In the genomic region with DNA sequence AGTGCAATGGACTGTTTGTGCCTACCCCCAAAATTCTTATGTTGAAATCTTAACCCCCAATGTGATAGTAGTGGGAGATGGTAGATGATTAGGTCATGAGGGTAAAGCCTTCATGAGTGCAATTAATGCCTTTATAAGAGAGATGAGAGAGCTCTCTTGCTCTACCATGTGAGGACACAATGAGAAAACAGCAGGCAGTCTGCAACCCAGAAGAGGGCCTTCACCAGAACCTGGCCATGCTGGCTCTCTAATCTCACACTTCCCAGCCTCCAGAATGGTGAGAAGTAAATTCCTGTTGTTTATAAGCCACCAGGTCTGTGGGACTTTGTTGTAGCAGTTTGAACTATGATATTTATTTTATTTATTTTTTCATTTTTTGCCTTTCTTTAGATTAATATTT, we compare ENCODE assay signal across 1 cellular context.
TF ChIP-seq lines count a peak whose summit lies in the region.

No MANE protein-coding gene starts in this region.

TF ChIP-seq in GM23338, 12 proteins besides CTCF, POLR2A, EP300 and RAD21:
- TF ChIP-seq CREB1 (CRISPR knock-in tag; IDR thresholded peaks at IDR 0.05; ENCODE audit: low read depth), result no peak
- no peak for TF ChIP-seq ZNF331 (CRISPR knock-in tag; IDR thresholded peaks at IDR 0.05; ENCODE audit: low read depth)
- TF ChIP-seq, protein P1, sequence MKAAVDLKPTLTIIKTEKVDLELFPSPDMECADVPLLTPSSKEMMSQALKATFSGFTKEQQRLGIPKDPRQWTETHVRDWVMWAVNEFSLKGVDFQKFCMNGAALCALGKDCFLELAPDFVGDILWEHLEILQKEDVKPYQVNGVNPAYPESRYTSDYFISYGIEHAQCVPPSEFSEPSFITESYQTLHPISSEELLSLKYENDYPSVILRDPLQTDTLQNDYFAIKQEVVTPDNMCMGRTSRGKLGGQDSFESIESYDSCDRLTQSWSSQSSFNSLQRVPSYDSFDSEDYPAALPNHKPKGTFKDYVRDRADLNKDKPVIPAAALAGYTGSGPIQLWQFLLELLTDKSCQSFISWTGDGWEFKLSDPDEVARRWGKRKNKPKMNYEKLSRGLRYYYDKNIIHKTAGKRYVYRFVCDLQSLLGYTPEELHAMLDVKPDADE (IDR thresholded peaks at IDR 0.05), result no peak
- TF ChIP-seq, protein P2, sequence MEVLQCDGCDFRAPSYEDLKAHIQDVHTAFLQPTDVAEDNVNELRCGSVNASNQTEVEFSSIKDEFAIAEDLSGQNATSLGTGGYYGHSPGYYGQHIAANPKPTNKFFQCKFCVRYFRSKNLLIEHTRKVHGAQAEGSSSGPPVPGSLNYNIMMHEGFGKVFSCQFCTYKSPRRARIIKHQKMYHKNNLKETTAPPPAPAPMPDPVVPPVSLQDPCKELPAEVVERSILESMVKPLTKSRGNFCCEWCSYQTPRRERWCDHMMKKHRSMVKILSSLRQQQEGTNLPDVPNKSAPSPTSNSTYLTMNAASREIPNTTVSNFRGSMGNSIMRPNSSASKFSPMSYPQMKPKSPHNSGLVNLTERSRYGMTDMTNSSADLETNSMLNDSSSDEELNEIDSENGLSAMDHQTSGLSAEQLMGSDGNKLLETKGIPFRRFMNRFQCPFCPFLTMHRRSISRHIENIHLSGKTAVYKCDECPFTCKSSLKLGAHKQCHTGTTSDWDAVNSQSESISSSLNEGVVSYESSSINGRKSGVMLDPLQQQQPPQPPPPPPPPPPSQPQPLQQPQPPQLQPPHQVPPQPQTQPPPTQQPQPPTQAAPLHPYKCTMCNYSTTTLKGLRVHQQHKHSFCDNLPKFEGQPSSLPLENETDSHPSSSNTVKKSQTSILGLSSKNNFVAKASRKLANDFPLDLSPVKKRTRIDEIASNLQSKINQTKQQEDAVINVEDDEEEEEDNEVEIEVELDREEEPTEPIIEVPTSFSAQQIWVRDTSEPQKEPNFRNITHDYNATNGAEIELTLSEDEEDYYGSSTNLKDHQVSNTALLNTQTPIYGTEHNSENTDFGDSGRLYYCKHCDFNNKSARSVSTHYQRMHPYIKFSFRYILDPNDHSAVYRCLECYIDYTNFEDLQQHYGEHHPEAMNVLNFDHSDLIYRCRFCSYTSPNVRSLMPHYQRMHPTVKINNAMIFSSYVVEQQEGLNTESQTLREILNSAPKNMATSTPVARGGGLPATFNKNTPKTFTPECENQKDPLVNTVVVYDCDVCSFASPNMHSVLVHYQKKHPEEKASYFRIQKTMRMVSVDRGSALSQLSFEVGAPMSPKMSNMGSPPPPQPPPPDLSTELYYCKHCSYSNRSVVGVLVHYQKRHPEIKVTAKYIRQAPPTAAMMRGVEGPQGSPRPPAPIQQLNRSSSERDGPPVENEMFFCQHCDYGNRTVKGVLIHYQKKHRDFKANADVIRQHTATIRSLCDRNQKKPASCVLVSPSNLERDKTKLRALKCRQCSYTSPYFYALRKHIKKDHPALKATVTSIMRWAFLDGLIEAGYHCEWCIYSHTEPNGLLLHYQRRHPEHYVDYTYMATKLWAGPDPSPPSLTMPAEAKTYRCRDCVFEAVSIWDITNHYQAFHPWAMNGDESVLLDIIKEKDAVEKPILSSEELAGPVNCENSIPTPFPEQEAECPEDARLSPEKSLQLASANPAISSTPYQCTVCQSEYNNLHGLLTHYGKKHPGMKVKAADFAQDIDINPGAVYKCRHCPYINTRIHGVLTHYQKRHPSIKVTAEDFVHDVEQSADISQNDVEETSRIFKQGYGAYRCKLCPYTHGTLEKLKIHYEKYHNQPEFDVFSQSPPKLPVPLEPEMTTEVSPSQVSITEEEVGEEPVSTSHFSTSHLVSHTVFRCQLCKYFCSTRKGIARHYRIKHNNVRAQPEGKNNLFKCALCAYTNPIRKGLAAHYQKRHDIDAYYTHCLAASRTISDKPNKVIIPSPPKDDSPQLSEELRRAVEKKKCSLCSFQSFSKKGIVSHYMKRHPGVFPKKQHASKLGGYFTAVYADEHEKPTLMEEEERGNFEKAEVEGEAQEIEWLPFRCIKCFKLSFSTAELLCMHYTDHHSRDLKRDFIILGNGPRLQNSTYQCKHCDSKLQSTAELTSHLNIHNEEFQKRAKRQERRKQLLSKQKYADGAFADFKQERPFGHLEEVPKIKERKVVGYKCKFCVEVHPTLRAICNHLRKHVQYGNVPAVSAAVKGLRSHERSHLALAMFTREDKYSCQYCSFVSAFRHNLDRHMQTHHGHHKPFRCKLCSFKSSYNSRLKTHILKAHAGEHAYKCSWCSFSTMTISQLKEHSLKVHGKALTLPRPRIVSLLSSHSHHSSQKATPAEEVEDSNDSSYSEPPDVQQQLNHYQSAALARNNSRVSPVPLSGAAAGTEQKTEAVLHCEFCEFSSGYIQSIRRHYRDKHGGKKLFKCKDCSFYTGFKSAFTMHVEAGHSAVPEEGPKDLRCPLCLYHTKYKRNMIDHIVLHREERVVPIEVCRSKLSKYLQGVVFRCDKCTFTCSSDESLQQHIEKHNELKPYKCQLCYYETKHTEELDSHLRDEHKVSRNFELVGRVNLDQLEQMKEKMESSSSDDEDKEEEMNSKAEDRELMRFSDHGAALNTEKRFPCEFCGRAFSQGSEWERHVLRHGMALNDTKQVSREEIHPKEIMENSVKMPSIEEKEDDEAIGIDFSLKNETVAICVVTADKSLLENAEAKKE (CRISPR knock-in tag; IDR thresholded peaks at IDR 0.05), result peak; percentile 81; the same call in 1 of the 2 replicates
